ENCODE assay signal across 8 cellular contexts in the genomic region with DNA sequence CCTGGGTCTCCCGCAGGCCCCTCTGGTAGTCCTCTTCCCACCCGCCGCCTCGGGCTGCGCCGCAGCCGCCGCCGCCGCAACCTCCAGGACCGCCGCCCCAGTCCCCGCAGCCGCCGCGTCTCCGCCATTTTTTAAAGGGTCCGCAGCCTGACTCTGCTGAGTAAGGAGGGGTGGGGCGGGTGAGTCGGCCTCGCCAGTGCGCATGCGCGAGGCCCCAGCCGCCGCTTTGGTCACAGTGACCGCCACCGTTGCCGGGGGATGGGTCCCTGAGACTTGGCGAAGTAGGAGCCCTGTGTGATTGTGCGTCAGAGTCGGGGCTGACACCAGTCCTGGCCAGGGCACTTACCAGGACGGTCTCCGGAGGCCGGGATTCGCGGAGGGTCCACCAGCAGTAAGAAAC.
A peak's percentile ranks its signal among the peaks of the same experiment; 100 is the strongest.
DNase-seq lines count a peak whose midpoint lies in the region; ATAC-seq and TF ChIP-seq lines count a peak whose summit lies in the region.
"Not testable (repeated sequence)": the region's sequence is repeated elsewhere in the genome, so short reads cannot be mapped to it uniquely, and the experiment has no call there.

No MANE protein-coding gene starts in this region.

- H3K27me3 ChIP-seq in thoracic aorta (replicated peaks; ENCODE audit: insufficient read depth): not testable (repeated sequence)

- H3K9me3 Mint-ChIP-seq in effector memory CD8-positive, alpha-beta T cell: peaks cover 10 to 11% of the 10 kb centered on the region in 2 donors

- ATAC-seq in effector memory CD8-positive, alpha-beta T cell (replicated peaks); thoracic aorta (ENCODE audit: insufficient number of reproducible peaks, low FRiP score, low read depth): not testable (repeated sequence)

- peak overlapping the region; percentile 8 for H3K4me3 ChIP-seq in iPS-11a (ENCODE audit: low read depth, low read length)
- not testable (repeated sequence) for H3K4me3 ChIP-seq in thoracic aorta

- not testable (repeated sequence) for H3K27ac ChIP-seq in thoracic aorta

- H3K4me1 Mint-ChIP-seq in effector memory CD8-positive, alpha-beta T cell (ENCODE audit: low read depth in 2 of 2): not testable (repeated sequence)

- not testable (repeated sequence) for H3K36me3 Mint-ChIP-seq in effector memory CD8-positive, alpha-beta T cell (ENCODE audit: insufficient read depth)

- not testable (repeated sequence) for H3K27me3 Mint-ChIP-seq in effector memory CD8-positive, alpha-beta T cell

- H3K4me1 ChIP-seq in thoracic aorta (ENCODE audit: control insufficient read depth in 1 of 2, low read depth in 2 of 2): not testable (repeated sequence)

- not testable (repeated sequence) for H3K27ac Mint-ChIP-seq in effector memory CD8-positive, alpha-beta T cell

- not testable (repeated sequence) for H3K36me3 ChIP-seq in thoracic aorta

- intact Hi-C loops in posterior cingulate gyrus (cut with DNase I): not testable (repeated sequence)

- H3K4me3 Mint-ChIP-seq in effector memory CD8-positive, alpha-beta T cell: not testable (repeated sequence)

- not testable (repeated sequence) for TF ChIP-seq CTCF in thoracic aorta (IDR thresholded peaks at IDR 0.05)

- DNase-seq in ELR (ENCODE audit: low read depth): peak; percentile 58
- DNase-seq in MV-4-11 (lab: John Stamatoyannopoulos, UW): peak; percentile 10
- DNase-seq in RPMI7951 (ENCODE audit: low read depth): peak; percentile 51
- peak; percentile 25 for DNase-seq in activated T-cell treated with anti-CD3 and anti-CD28 coated beads for 1 hour (ENCODE audit: low read depth)
- peak in 2 of 3 experiments; percentile 21 to 32 for DNase-seq in effector memory CD8-positive, alpha-beta T cell
- DNase-seq in posterior cingulate gyrus: peak in 7 of 10 donors; percentile 38 to 92 (median 50)
- DNase-seq in thoracic aorta (ENCODE audit: low spot score): peak; percentile 38

- not testable (repeated sequence) for H3K9me3 ChIP-seq in thoracic aorta
